In the genomic region with DNA sequence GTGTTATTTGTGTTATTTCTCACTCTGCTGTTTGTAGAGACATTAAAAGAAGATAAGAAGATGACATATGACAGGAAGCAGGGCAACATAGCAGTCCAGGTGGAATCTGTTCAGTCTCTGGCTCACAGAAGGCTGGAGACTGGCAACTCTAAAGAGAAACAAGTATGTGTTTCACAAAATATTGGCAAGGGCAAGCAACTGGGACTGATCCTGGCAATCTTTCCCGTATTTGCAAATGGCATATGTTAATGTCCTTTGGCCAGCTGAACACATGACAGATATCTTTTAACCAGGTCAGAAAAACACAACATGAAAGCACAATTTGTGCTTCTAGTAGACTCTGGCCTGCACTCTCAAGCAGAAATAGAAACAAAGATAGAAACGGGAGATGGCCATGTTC, we compare ENCODE assay signal across 31 cellular contexts.
DNase-seq lines count a peak whose midpoint lies in the region; FAIRE-seq and TF ChIP-seq lines count a peak whose summit lies in the region.
"Had no signal": no experiment of that assay in that cellular context is flagged by ENCODE, and none has a peak within 500 bp of the region (broad histone marks: within the 10 kb centered on the region; RNA-seq: fewer than 3 reads in every experiment).

No MANE protein-coding gene starts in this region.

- H3K27me3 ChIP-seq in hepatocyte (no peaks in the 10 kb centered on the region), sigmoid colon (no peaks in the 10 kb centered on the region), BE2C (no peaks in the 10 kb centered on the region)
- H3K27me3 ChIP-seq: ascending aorta; BLaER1 treated with 17β-estradiol and CSF1 and Interleukin-3, amounts not matched to agents 10 nM and 100 nM; cardiac muscle cell; Peyer's patch; transverse colon had no signal

- H3K27ac ChIP-seq in hepatocyte (peak overlapping the region; percentile 24), sigmoid colon (peak overlapping the region in 1 of 4 donors; percentile 49)
- H3K27ac ChIP-seq: ascending aorta; BLaER1 treated with 17β-estradiol and CSF1 and Interleukin-3, amounts not matched to agents 10 nM and 100 nM; cardiac muscle cell; KMS-11; Peyer's patch; transverse colon had no signal

- no peak for TF ChIP-seq EP300 in sigmoid colon (IDR thresholded peaks at IDR 0.05)

- no peaks in the 10 kb centered on the region for H3K79me2 ChIP-seq in hepatocyte

- no peak overlapping the region for H2AFZ ChIP-seq in hepatocyte

- no peak overlapping the region for H3K4me3 ChIP-seq in hepatocyte
- H3K4me3 ChIP-seq in sigmoid colon = no peak overlapping the region
- no peak overlapping the region for H3K4me3 ChIP-seq in BE2C (ENCODE audit: low read depth, low read length)
- H3K4me3 ChIP-seq: ascending aorta; BLaER1 treated with 17β-estradiol and CSF1 and Interleukin-3, amounts not matched to agents 10 nM and 100 nM; cardiac muscle cell; HAP-1; Peyer's patch; transverse colon had no signal

- WGBS in hepatocyte (ENCODE audit: low lambda C conversion rate, missing lambda C conversion rate) = 51% methylated on average over 2 of the region's 2 CpGs
- 72 to 79% methylated on average over 2 of the region's 2 CpGs for whole genome bisulfite sequencing in sigmoid colon, 2 donors

- intact Hi-C loops in sigmoid colon (cut with DNase I) = no loop called here

- FAIRE-seq in urothelium cell line (lab: Jason Lieb, UNC) = no peak
- FAIRE-seq: G401.6 had no signal

- H3K9me3 ChIP-seq in hepatocyte (ENCODE audit: low read depth) = no peaks in the 10 kb centered on the region
- no peaks in the 10 kb centered on the region for H3K9me3 ChIP-seq in sigmoid colon
- H3K9me3 ChIP-seq in BE2C = no peaks in the 10 kb centered on the region
- H3K9me3 ChIP-seq: ascending aorta; BLaER1 treated with 17β-estradiol and CSF1 and Interleukin-3, amounts not matched to agents 10 nM and 100 nM; HAP-1; Peyer's patch; transverse colon had no signal

- TF ChIP-seq CTCF in hepatocyte (IDR thresholded peaks at IDR 0.05; ENCODE audit: poor library complexity) (no peak), sigmoid colon (IDR thresholded peaks at IDR 0.05) (no peak), BE2C (IDR thresholded peaks at IDR 0.05; ENCODE audit: low read depth, low read length) (no peak)

- peak; percentile 73 for DNase-seq in NCI-H446 treated with DMSO at 0.1 percent for 48 hours (lab: John Stamatoyannopoulos, UW)
- DNase-seq in cerebellar nuclear complex (lab: John Stamatoyannopoulos, UW) = peak; percentile 88 to 99
- no peak for DNase-seq in hepatocyte (ENCODE audit: low spot score)
- peak; percentile 63 for DNase-seq in sigmoid colon
- no peak for DNase-seq in urothelium cell line (ENCODE audit: low spot score)
- DNase-seq in NAMALWA (ENCODE audit: low spot score) = no peak
- DNase-seq in BE2C = no peak
- DNase-seq: activated CD4-positive, alpha-beta T cell treated with anti-CD3 and anti-CD28 coated beads for 48 hours; activated gamma-delta T cell; activated naive CD8-positive, alpha-beta T cell treated with anti-CD3 and anti-CD28 coated beads, Interleukin-2, amount 10 ng/mL, durations not matched to agents 7 days and 5 days; activated T-cell treated with anti-CD3 and anti-CD28 coated beads, Interleukin-2, amount 50 U/mL, for 4 hours; DMS53; effector memory CD8-positive, alpha-beta T cell; erythroblast; mammary epithelial cell; MM.1S; NCI-H1417; NCI-H2029; NCI-H526 treated with DMSO at 0.1 percent for 48 hours; nephron progenitor cell; Peyer's patch; SIG-M5; stimulated activated CD4-positive, alpha-beta T cell treated with anti-CD3 and anti-CD28 coated beads, Interleukin-4, amount 100 ng/mL, for 24 hours; T-cell; transverse colon had no signal

- H3K4me1 ChIP-seq in hepatocyte (ENCODE audit: insufficient read depth) (peaks cover 5% of the 10 kb centered on the region), sigmoid colon (peaks cover 0 to 29% (median 7%) of the 10 kb centered on the region in 4 donors), BE2C (no peaks in the 10 kb centered on the region; the same call in 1 of the 2 replicates)
- H3K4me1 ChIP-seq: ascending aorta; BLaER1 treated with 17β-estradiol and CSF1 and Interleukin-3, amounts not matched to agents 10 nM and 100 nM; HAP-1; Peyer's patch; transverse colon had no signal

- H3K9me2 ChIP-seq in hepatocyte (replicated peaks; ENCODE audit: insufficient read depth) = no peaks in the 10 kb centered on the region

- no peak for TF ChIP-seq POLR2A in sigmoid colon (IDR thresholded peaks at IDR 0.05)

- H3K36me3 ChIP-seq in hepatocyte (replicated peaks; ENCODE audit: insufficient read depth, low read depth) = no peaks in the 10 kb centered on the region
- no peaks in the 10 kb centered on the region for H3K36me3 ChIP-seq in sigmoid colon
- H3K36me3 ChIP-seq in BE2C = no peaks in the 10 kb centered on the region
- H3K36me3 ChIP-seq: ascending aorta; BLaER1 treated with 17β-estradiol and CSF1 and Interleukin-3, amounts not matched to agents 10 nM and 100 nM; cardiac muscle cell; HAP-1; Peyer's patch; transverse colon had no signal

- H3K4me2 ChIP-seq in hepatocyte = peak overlapping the region; percentile 17
- H3K4me2 ChIP-seq: BLaER1 treated with 17β-estradiol and CSF1 and Interleukin-3, amounts not matched to agents 10 nM and 100 nM; KMS-11 had no signal

- no peaks in the 10 kb centered on the region for H4K20me1 ChIP-seq in hepatocyte (ENCODE audit: insufficient read depth, poor library complexity, severe bottlenecking)
- H4K20me1 ChIP-seq: BLaER1 treated with 17β-estradiol and CSF1 and Interleukin-3, amounts not matched to agents 10 nM and 100 nM had no signal

Comparison
In these comparisons a context has a peak if more than half of its experiments do, and no peak if none do; other contexts are left out.
1. DNase-seq: peak in NCI-H446 treated with DMSO at 0.1 percent for 48 hours (single experiment), cerebellar nuclear complex (2 of 2) and sigmoid colon (single experiment); none in hepatocyte (single experiment), urothelium cell line (single experiment), NAMALWA (single experiment) and BE2C (single experiment).